ENCODE assay signal across 17 cellular contexts in genomic region chr7:133582766-133583523, GRCh38.
DNase-seq lines count a peak whose midpoint lies in the region; ATAC-seq and TF ChIP-seq lines count a peak whose summit lies in the region.
"Had no signal": no experiment of that assay in that cellular context is flagged by ENCODE, and none has a peak within 500 bp of the region (broad histone marks: within the 10 kb centered on the region; RNA-seq: fewer than 3 reads in every experiment).

No MANE protein-coding gene starts in this region.

- H3K4me1 ChIP-seq in breast epithelium: no peaks in the 10 kb centered on the region
- H3K4me1 ChIP-seq: right lobe of liver had no signal

- H3K4me1 Mint-ChIP-seq in MCF 10A (ENCODE audit: insufficient read depth, unreplicated experiment): no peaks in the 10 kb centered on the region
- H3K4me1 Mint-ChIP-seq in activated naive CD8-positive, alpha-beta T cell treated with anti-CD3 and anti-CD28 coated beads, Interleukin-2, amount 50 U/mL, for 24 hours: peaks cover 6% of the 10 kb centered on the region

- no peaks in the 10 kb centered on the region for H3K9me3 ChIP-seq in breast epithelium
- H3K9me3 ChIP-seq: right lobe of liver had no signal

- intact Hi-C loops in MCF 10A (cut with micrococcal nuclease): no loop called here
- intact Hi-C loops in breast epithelium (cut with DNase I; ENCODE audit: low total_unique reads): no loop called here

- peaks cover 5% of the 10 kb centered on the region for H3K36me3 Mint-ChIP-seq in MCF 10A (ENCODE audit: insufficient read depth, unreplicated experiment)
- peaks cover 29% of the 10 kb centered on the region for H3K36me3 Mint-ChIP-seq in activated naive CD8-positive, alpha-beta T cell treated with anti-CD3 and anti-CD28 coated beads, Interleukin-2, amount 50 U/mL, for 24 hours (ENCODE audit: low read depth)

- TF ChIP-seq CTCF in MCF 10A (IDR thresholded peaks at IDR 0.05; ENCODE audit: unreplicated experiment) (no peak), breast epithelium (IDR thresholded peaks at IDR 0.05) (no peak), fibroblast of villous mesenchyme (IDR thresholded peaks at IDR 0.05; ENCODE audit: insufficient read depth, low read depth, low read length) (no peak)

- H3K27me3 ChIP-seq in breast epithelium: no peaks in the 10 kb centered on the region
- H3K27me3 ChIP-seq: right lobe of liver had no signal

- H3K4me3 Mint-ChIP-seq in MCF 10A (ENCODE audit: unreplicated experiment): no peak overlapping the region
- H3K4me3 Mint-ChIP-seq in activated naive CD8-positive, alpha-beta T cell treated with anti-CD3 and anti-CD28 coated beads, Interleukin-2, amount 50 U/mL, for 24 hours: no peak overlapping the region
- H3K4me3 Mint-ChIP-seq: central memory CD8-positive, alpha-beta T cell had no signal

- H3K27ac ChIP-seq in breast epithelium: no peak overlapping the region
- H3K27ac ChIP-seq: 22Rv1, right lobe of liver had no signal

- no peak for TF ChIP-seq POLR2A in breast epithelium (IDR thresholded peaks at IDR 0.05)

- ATAC-seq in activated naive CD8-positive, alpha-beta T cell treated with anti-CD3 and anti-CD28 coated beads, Interleukin-2, amount 50 U/mL, for 24 hours: no peak
- no peak for ATAC-seq in HG02623 (IDR thresholded peaks at IDR 0.05; ENCODE audit: unreplicated experiment)
- no peak for ATAC-seq in GM19324 (IDR thresholded peaks at IDR 0.05; ENCODE audit: low FRiP score, unreplicated experiment)
- ATAC-seq: right lobe of liver had no signal

- no peaks in the 10 kb centered on the region for H3K9me3 Mint-ChIP-seq in MCF 10A (ENCODE audit: unreplicated experiment)
- peaks cover 12% of the 10 kb centered on the region for H3K9me3 Mint-ChIP-seq in activated naive CD8-positive, alpha-beta T cell treated with anti-CD3 and anti-CD28 coated beads, Interleukin-2, amount 50 U/mL, for 24 hours
- H3K9me3 Mint-ChIP-seq: central memory CD8-positive, alpha-beta T cell had no signal

- no TSS peak for BruUV-seq in MCF 10A (replicated peaks; lab: Mats Ljungman, UMichigan)

- H3K27me3 Mint-ChIP-seq in MCF 10A (ENCODE audit: insufficient read depth, unreplicated experiment): no peaks in the 10 kb centered on the region
- H3K27me3 Mint-ChIP-seq in activated naive CD8-positive, alpha-beta T cell treated with anti-CD3 and anti-CD28 coated beads, Interleukin-2, amount 50 U/mL, for 24 hours: no peaks in the 10 kb centered on the region
- H3K27me3 Mint-ChIP-seq: central memory CD8-positive, alpha-beta T cell had no signal

- no peak overlapping the region for H3K27ac Mint-ChIP-seq in MCF 10A (ENCODE audit: low read depth, unreplicated experiment)
- no peak overlapping the region for H3K27ac Mint-ChIP-seq in activated naive CD8-positive, alpha-beta T cell treated with anti-CD3 and anti-CD28 coated beads, Interleukin-2, amount 50 U/mL, for 24 hours

- DNase-seq in MCF 10A (ENCODE audit: unreplicated experiment): peak; percentile 10
- DNase-seq in breast epithelium (ENCODE audit: low spot score in 2 of 2): no peak
- DNase-seq in amniotic epithelial cell (ENCODE audit: low read depth): peak; percentile 84
- peak; percentile 77 for DNase-seq in fibroblast of villous mesenchyme (ENCODE audit: low read depth)
- DNase-seq in stromal cell of bone marrow (ENCODE audit: low read depth): peak; percentile 67
- DNase-seq in activated naive CD8-positive, alpha-beta T cell treated with anti-CD3 and anti-CD28 coated beads, Interleukin-2, amount 50 U/mL, for 24 hours: no peak
- DNase-seq: activated naive CD4-positive, alpha-beta T cell treated with Interleukin-2 at 50 U/mL for 16 hours; COR-L47; GF-D8; mammary epithelial cell; NCI-H446 treated with DMSO at 0.1 percent for 48 hours; right lobe of liver; stimulated activated naive CD4-positive, alpha-beta T cell treated with Interleukin-2 at 50 U/mL for 16 hours had no signal

- no peak overlapping the region for H3K4me3 ChIP-seq in breast epithelium
- H3K4me3 ChIP-seq in fibroblast of villous mesenchyme (ENCODE audit: low read depth, low read length): no peak overlapping the region
- H3K4me3 ChIP-seq: right lobe of liver had no signal

- CTCF ChIA-PET in MCF 10A (lab: Yijun Ruan, JAX): no interaction called here

- POLR2A ChIA-PET in MCF 10A (lab: Yijun Ruan, JAX): no interaction called here

- no peaks in the 10 kb centered on the region for H3K36me3 ChIP-seq in breast epithelium
- H3K36me3 ChIP-seq: right lobe of liver had no signal

Comparison
In these comparisons a context has a peak if more than half of its experiments do, and no peak if none do; other contexts are left out.
1. DNase-seq: peak in MCF 10A (single experiment), amniotic epithelial cell (single experiment), fibroblast of villous mesenchyme (single experiment) and stromal cell of bone marrow (single experiment); none in breast epithelium (0 of 2) and activated naive CD8-positive, alpha-beta T cell treated with anti-CD3 and anti-CD28 coated beads, Interleukin-2, amount 50 U/mL, for 24 hours (single experiment).